ENCODE assay signal across 8 cellular contexts in genomic region chr13:97367427-97367826, GRCh38.
DNase-seq lines count a peak whose midpoint lies in the region; ATAC-seq, FAIRE-seq and TF ChIP-seq lines count a peak whose summit lies in the region.

No MANE protein-coding gene starts in this region.

- peaks cover 7% of the 10 kb centered on the region for H3K4me1 ChIP-seq in right cardiac atrium (ENCODE audit: control insufficient read depth, insufficient read depth, low read length)

- H3K9me3 Mint-ChIP-seq in chondrocyte (ENCODE audit: low read depth), result no peaks in the 10 kb centered on the region

- H3K36me3 Mint-ChIP-seq in chondrocyte (ENCODE audit: low read depth), result peaks cover 19% of the 10 kb centered on the region

- no peaks in the 10 kb centered on the region for H3K9me3 ChIP-seq in right cardiac atrium (ENCODE audit: control insufficient read depth, low read length)

- H3K27me3 ChIP-seq in right cardiac atrium (ENCODE audit: control insufficient read depth, insufficient read depth), result no peaks in the 10 kb centered on the region

- H3K4me1 Mint-ChIP-seq in chondrocyte (ENCODE audit: low read depth), result peaks cover 40% of the 10 kb centered on the region

- ATAC-seq in right cardiac atrium, result peak; percentile 49 to 55
- ATAC-seq in Right ventricle myocardium superior (ENCODE audit: poor library complexity), result no peak
- no peak for ATAC-seq in GM18868 (IDR thresholded peaks at IDR 0.05; ENCODE audit: unreplicated experiment)

- H3K4me3 ChIP-seq in right cardiac atrium (ENCODE audit: low read length), result no peak overlapping the region

- H3K4me3 Mint-ChIP-seq in chondrocyte (ENCODE audit: unreplicated experiment), result peak overlapping the region; percentile 14

- H3K27me3 Mint-ChIP-seq in chondrocyte (ENCODE audit: low read depth), result no peaks in the 10 kb centered on the region

- peak overlapping the region; percentile 26 for H3K27ac ChIP-seq in right cardiac atrium (ENCODE audit: low read length)

- intact Hi-C loops in right cardiac atrium (cut with DNase I) (loop anchor here in 1 of 4 donors (10.0 kb wide), 2 partner anchors 287 to 343 kb away; no protein-coding TSS in a partner anchor), Right ventricle myocardium superior (cut with DNase I) (no loop called here)

- no peak for DNase-seq in right cardiac atrium
- no peak for DNase-seq in Right ventricle myocardium superior
- DNase-seq in chondrocyte (ENCODE audit: low spot score), result no peak
- DNase-seq in midbrain (lab: John Stamatoyannopoulos, UW), result peak; percentile 25
- DNase-seq in NCI-H446 (lab: John Stamatoyannopoulos, UW), result no peak
- no peak for DNase-seq in D721Med (ENCODE audit: insufficient read length, low spot score)
- DNase-seq in NCI-H187 treated with DMSO at 0.1 percent for 48 hours (lab: John Stamatoyannopoulos, UW), result no peak

- TF ChIP-seq CTCF in chondrocyte (IDR thresholded peaks at IDR 0.05) (no peak), D721Med (IDR thresholded peaks at IDR 0.05; ENCODE audit: insufficient read depth, missing control alignments) (no peak)

- WGBS in right cardiac atrium, result 53% methylated on average over 8 of the region's 8 CpGs

- peak overlapping the region; percentile 88 for H3K27ac Mint-ChIP-seq in chondrocyte (ENCODE audit: unreplicated experiment)

- FAIRE-seq in D721Med (lab: Jason Lieb, UNC), result no peak

Comparison
In these comparisons a context has a peak if more than half of its experiments do, and no peak if none do; other contexts are left out.
1. ATAC-seq: peak in right cardiac atrium (2 of 2); none in Right ventricle myocardium superior (single experiment) and GM18868 (single experiment).